In genomic region chr1:109490029-109490933, GRCh38 we compare ENCODE assay signal across 8 cellular contexts. TPM values are rescaled to one million over a fixed set of nuclear protein-coding genes. Genes with fewer than 3 reads are reported as not detected.
DNase-seq lines count a peak whose midpoint lies in the region; ATAC-seq and TF ChIP-seq lines count a peak whose summit lies in the region.

No MANE protein-coding gene starts in this region.

- H3K27ac ChIP-seq in BLaER1 (peak overlapping the region; percentile 35; the same call in 1 of the 2 replicates), GM23338 (ENCODE audit: low read depth) (no peak overlapping the region)

- no peak overlapping the region for H3K27ac Mint-ChIP-seq in GM23338
- H3K27ac Mint-ChIP-seq in memory B cell = no peak overlapping the region
- H3K27ac Mint-ChIP-seq in stimulated activated naive B cell treated with anti-CD40 and anti-IgM and Interleukin-4, amounts not matched to agents 10 μg/mL and 1 μg/mL and 100 μg/mL, for 72 hours = no peak overlapping the region

- H3K9me2 ChIP-seq in GM23338 (ENCODE audit: insufficient read depth) = no peaks in the 10 kb centered on the region

- H3K4me3 Mint-ChIP-seq in GM23338 = no peak overlapping the region
- H3K4me3 Mint-ChIP-seq in memory B cell = no peak overlapping the region
- H3K4me3 Mint-ChIP-seq in stimulated activated naive B cell treated with anti-CD40 and anti-IgM and Interleukin-4, amounts not matched to agents 10 μg/mL and 1 μg/mL and 100 μg/mL, for 72 hours = no peak overlapping the region

- peaks cover 12% of the 10 kb centered on the region for H3K27me3 Mint-ChIP-seq in GM23338 (ENCODE audit: insufficient read depth, low read depth, poor library complexity)
- no peaks in the 10 kb centered on the region for H3K27me3 Mint-ChIP-seq in memory B cell
- no peaks in the 10 kb centered on the region for H3K27me3 Mint-ChIP-seq in stimulated activated naive B cell treated with anti-CD40 and anti-IgM and Interleukin-4, amounts not matched to agents 10 μg/mL and 1 μg/mL and 100 μg/mL, for 72 hours

- ATAC-seq in GM23338 (peak; percentile 35), memory B cell (ENCODE audit: low read depth) (peak; percentile 24), GM19035 (IDR thresholded peaks at IDR 0.05; ENCODE audit: unreplicated experiment) (no peak)
- ATAC-seq in stimulated activated naive B cell treated with anti-CD40 and anti-IgM and Interleukin-4, amounts not matched to agents 10 μg/mL and 1 μg/mL and 100 μg/mL, for 72 hours (replicated peaks) = peak; percentile 44 to 50

- peaks cover 10% of the 10 kb centered on the region for H3K4me1 Mint-ChIP-seq in GM23338
- peaks cover 15% of the 10 kb centered on the region for H3K4me1 Mint-ChIP-seq in memory B cell
- peaks cover 15 to 27% of the 10 kb centered on the region in 2 donors for H3K4me1 Mint-ChIP-seq in stimulated activated naive B cell treated with anti-CD40 and anti-IgM and Interleukin-4, amounts not matched to agents 10 μg/mL and 1 μg/mL and 100 μg/mL, for 72 hours

- H3K79me2 ChIP-seq in GM23338 (replicated peaks; ENCODE audit: insufficient read depth) = no peaks in the 10 kb centered on the region

- peaks cover 65% of the 10 kb centered on the region for H3K36me3 ChIP-seq in BLaER1
- H3K36me3 ChIP-seq in GM23338 (ENCODE audit: insufficient read depth) = no peaks in the 10 kb centered on the region

- no peak overlapping the region; the same call in 1 of the 2 replicates for H3K9ac ChIP-seq in BLaER1

- H3K4me2 ChIP-seq in BLaER1 (peak overlapping the region; percentile 60), GM23338 (no peak overlapping the region)

- DNase-seq in GM23338 (ENCODE audit: low spot score) (peak; percentile 76), NCI-H526 treated with DMSO at 0.1 percent for 48 hours (lab: John Stamatoyannopoulos, UW) (peak; percentile 60), ecto neural progenitor cell (ENCODE audit: low spot score) (peak; percentile 74), memory B cell (ENCODE audit: low spot score in 2 of 2) (peak; percentile 67 to 77)
- DNase-seq in activated CD4-positive, alpha-beta T cell treated with anti-CD3 and anti-CD28 coated beads, Interleukin-2, amount 50 U/mL, for 4 hours = peak; percentile 76 to 79
- DNase-seq in stimulated activated naive B cell treated with anti-CD40 and anti-IgM and Interleukin-4, amounts not matched to agents 10 μg/mL and 1 μg/mL and 100 μg/mL, for 72 hours = peak; percentile 51

- peaks cover 22% of the 10 kb centered on the region; the same call in 2 of the 3 replicates for H3K36me3 Mint-ChIP-seq in GM23338 (ENCODE audit: low read depth)
- H3K36me3 Mint-ChIP-seq in memory B cell = no peaks in the 10 kb centered on the region
- peaks cover 26 to 55% of the 10 kb centered on the region in 2 donors for H3K36me3 Mint-ChIP-seq in stimulated activated naive B cell treated with anti-CD40 and anti-IgM and Interleukin-4, amounts not matched to agents 10 μg/mL and 1 μg/mL and 100 μg/mL, for 72 hours

- no peaks in the 10 kb centered on the region for H3K9me3 ChIP-seq in BLaER1

- H3K27me3 ChIP-seq in BLaER1 (no peaks in the 10 kb centered on the region), GM23338 (ENCODE audit: insufficient read depth) (no peaks in the 10 kb centered on the region)

- H3K9me3 Mint-ChIP-seq in GM23338 = no peaks in the 10 kb centered on the region
- no peaks in the 10 kb centered on the region for H3K9me3 Mint-ChIP-seq in memory B cell
- no peaks in the 10 kb centered on the region for H3K9me3 Mint-ChIP-seq in stimulated activated naive B cell treated with anti-CD40 and anti-IgM and Interleukin-4, amounts not matched to agents 10 μg/mL and 1 μg/mL and 100 μg/mL, for 72 hours

- H4K20me1 ChIP-seq in BLaER1 (peaks cover 5% of the 10 kb centered on the region; the same call in 1 of the 2 replicates), GM23338 (replicated peaks; ENCODE audit: insufficient read depth) (no peaks in the 10 kb centered on the region)

- H3F3A ChIP-seq in GM23338 (replicated peaks; ENCODE audit: low read depth) = no peaks in the 10 kb centered on the region; the same call in 1 of the 2 replicates

- H3K4me3 ChIP-seq in BLaER1 (no peak overlapping the region), GM23338 (no peak overlapping the region)

- peaks cover 50% of the 10 kb centered on the region for H3K4me1 ChIP-seq in BLaER1
- H3K4me1 ChIP-seq in GM23338 (ENCODE audit: insufficient read depth) = peaks cover 6% of the 10 kb centered on the region

- H2AFZ ChIP-seq in GM23338 = no peak overlapping the region

- peak; percentile 71 to 83 for TF ChIP-seq CTCF in GM23338 (conservative IDR thresholded peaks at IDR 0.05; ENCODE audit: low read depth in 2 of 2)

TF ChIP-seq in GM23338, 12 proteins besides CTCF, POLR2A, EP300 and RAD21:
- no peak for TF ChIP-seq ZNF331 (CRISPR knock-in tag; IDR thresholded peaks at IDR 0.05; ENCODE audit: low read depth)
- no peak for TF ChIP-seq STAT1 (IDR thresholded peaks at IDR 0.05; ENCODE audit: unreplicated experiment)
TF ChIP-seq in GM23338: peak in this region for 0.

RNA-seq across cellular contexts. Expression of gene CYB561D1, which starts 3.6 kb away (rescaled TPM):
- 2.7 and 4.4 TPM in 2 replicates for total RNA-seq in GM23338 (2014; rRNA removed; shearing (Covaris generic))
- polyA plus RNA-seq in GM23338 (2016; fragmentation: Nextera tagmentation; extraction: Ambion mirVana) = 0.89 and 0.95 TPM in 2 replicates

RNA-seq across cellular contexts. Expression of gene ATXN7L2, which starts 6.6 kb away (rescaled TPM):
- total RNA-seq in GM23338 (2014; rRNA removed; shearing (Covaris generic)) = 9.4 and 9.9 TPM in 2 replicates
- 8.0 and 9.4 TPM in 2 replicates for polyA plus RNA-seq in GM23338 (2016; fragmentation: Nextera tagmentation; extraction: Ambion mirVana)

RNA-seq across cellular contexts. Expression of gene AMIGO1, which starts 19.2 kb away (rescaled TPM):
- total RNA-seq in GM23338 (2014; rRNA removed; shearing (Covaris generic)) = 2.3 and 3.8 TPM in 2 replicates
- polyA plus RNA-seq in GM23338 (2016; fragmentation: Nextera tagmentation; extraction: Ambion mirVana) = 0.53 and 0.61 TPM in 2 replicates

RNA-seq across cellular contexts. Expression of gene SYPL2, which starts 23.9 kb away (rescaled TPM):
- total RNA-seq in GM23338 (2014; rRNA removed; shearing (Covaris generic)) = 0.49 and 1.6 TPM in 2 replicates
- 0.40 and 0.56 TPM in 2 replicates for polyA plus RNA-seq in GM23338 (2016; fragmentation: Nextera tagmentation; extraction: Ambion mirVana)

RNA-seq across cellular contexts. Expression of gene GPR61, which starts 49.4 kb away (rescaled TPM):
- 0.58 TPM in 1 of 2 replicates, not detected in the other for total RNA-seq in GM23338 (2014; rRNA removed; shearing (Covaris generic))
- polyA plus RNA-seq in GM23338 (2016; fragmentation: Nextera tagmentation; extraction: Ambion mirVana) = 0.13 and 0.28 TPM in 2 replicates
